In the genomic region with DNA sequence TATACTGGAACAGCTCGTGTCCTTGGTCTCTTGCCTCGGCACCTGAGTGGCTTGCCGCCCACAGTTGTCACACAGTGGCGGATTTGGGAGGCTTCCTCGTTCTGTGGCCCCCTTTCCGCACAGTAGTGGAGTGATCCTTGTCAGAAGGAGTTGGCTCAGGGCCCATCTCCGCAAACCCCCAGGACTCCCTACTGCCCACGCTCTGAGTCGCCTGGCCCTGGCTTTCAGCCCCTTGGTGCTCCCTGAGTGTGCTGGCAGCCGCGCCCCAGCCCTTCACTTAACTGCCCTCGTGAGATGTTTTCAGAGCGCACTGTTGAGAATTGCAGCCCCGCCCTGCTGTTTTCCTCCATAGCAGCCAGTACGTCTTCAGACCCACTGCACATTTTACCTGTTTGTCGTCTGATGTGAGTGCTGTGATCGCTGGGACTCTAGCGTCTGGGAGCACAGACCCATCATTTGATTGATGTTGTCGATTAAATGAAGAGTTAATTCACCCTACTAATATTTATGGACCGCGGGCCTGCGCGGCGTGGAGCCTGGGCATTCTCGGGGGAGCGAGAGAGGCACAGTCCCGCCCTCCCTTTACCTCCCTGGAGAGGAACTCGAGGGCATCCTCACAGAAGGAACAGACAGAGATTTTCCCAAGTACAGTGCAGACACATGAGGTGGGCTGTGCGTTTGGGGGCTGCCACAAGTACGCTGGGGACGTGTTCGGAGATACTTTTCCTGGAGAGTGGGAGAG, we compare ENCODE assay signal across 20 cellular contexts.
"Had no signal": no experiment of that assay in that cellular context is flagged by ENCODE, and none has a peak within 500 bp of the region (broad histone marks: within the 10 kb centered on the region; RNA-seq: fewer than 3 reads in every experiment).

No MANE protein-coding gene starts in this region.

- H3K4me3 Mint-ChIP-seq: activated CD4-positive, alpha-beta memory T cell treated with anti-CD3 and anti-CD28 coated beads, Interleukin-2, amount 10 ng/mL, durations not matched to agents 7 days and 5 days; activated T-cell treated with anti-CD3 and anti-CD28 coated beads, Interleukin-2, amount 50 U/mL, for 72 hours; brain; T-helper 1 cell treated with Interleukin-12 subunit alpha and Interleukin-12 subunit beta and Interleukin-4 antibody, amounts not matched to agents 30 μg/mL and 1 μg/mL, for 36 hours had no signal

- H3K9me3 ChIP-seq: sigmoid colon, stomach, suprapubic skin, transverse colon, vagina had no signal

- H3K4me1 ChIP-seq: stomach, suprapubic skin, transverse colon, vagina had no signal

- H3K9me3 Mint-ChIP-seq: activated CD4-positive, alpha-beta memory T cell treated with anti-CD3 and anti-CD28 coated beads, Interleukin-2, amount 10 ng/mL, durations not matched to agents 7 days and 5 days; activated T-cell treated with anti-CD3 and anti-CD28 coated beads, Interleukin-2, amount 50 U/mL, for 72 hours; brain; naive B cell; T-helper 1 cell treated with Interleukin-12 subunit alpha and Interleukin-12 subunit beta and Interleukin-4 antibody, amounts not matched to agents 30 μg/mL and 1 μg/mL, for 36 hours had no signal

- H3K4me1 Mint-ChIP-seq: activated CD4-positive, alpha-beta memory T cell treated with anti-CD3 and anti-CD28 coated beads, Interleukin-2, amount 10 ng/mL, durations not matched to agents 7 days and 5 days; brain had no signal

- H3K27me3 ChIP-seq: sigmoid colon, stomach, suprapubic skin, transverse colon, vagina had no signal

- H3K27ac Mint-ChIP-seq: activated CD4-positive, alpha-beta memory T cell treated with anti-CD3 and anti-CD28 coated beads, Interleukin-2, amount 10 ng/mL, durations not matched to agents 7 days and 5 days; activated T-cell treated with anti-CD3 and anti-CD28 coated beads, Interleukin-2, amount 50 U/mL, for 72 hours; progenitor cell of endocrine pancreas; T-helper 1 cell treated with Interleukin-12 subunit alpha and Interleukin-12 subunit beta and Interleukin-4 antibody, amounts not matched to agents 30 μg/mL and 1 μg/mL, for 36 hours had no signal

- H3K27me3 Mint-ChIP-seq: activated CD4-positive, alpha-beta memory T cell treated with anti-CD3 and anti-CD28 coated beads, Interleukin-2, amount 10 ng/mL, durations not matched to agents 7 days and 5 days; brain; naive B cell; progenitor cell of endocrine pancreas had no signal

- DNase-seq: activated CD4-positive, alpha-beta memory T cell treated with anti-CD3 and anti-CD28 coated beads, Interleukin-2, amount 10 ng/mL, durations not matched to agents 7 days and 5 days; activated CD4-positive, alpha-beta T cell treated with anti-CD3 and anti-CD28 coated beads for 48 hours; activated CD4-positive, CD25-positive, alpha-beta regulatory T cell; activated effector memory CD4-positive, alpha-beta T cell treated with Interleukin-2 at 50 U/mL for 16 hours; activated naive CD4-positive, alpha-beta T cell treated with anti-CD3 and anti-CD28 coated beads, Interleukin-2, amount 50 U/mL, for 16 hours; activated T-cell treated with anti-CD3 and anti-CD28 coated beads, Interleukin-2, amount 50 U/mL, for 72 hours; naive B cell; retina; sigmoid colon; stimulated activated CD4-positive, alpha-beta T cell treated with anti-CD3 and anti-CD28 coated beads, Interleukin-4, amount 100 ng/mL, for 24 hours; stomach; T1000; transverse colon had no signal

- H3K27ac ChIP-seq: sigmoid colon, stomach, suprapubic skin, transverse colon, vagina had no signal

- ATAC-seq: activated T-cell treated with anti-CD3 and anti-CD28 coated beads, Interleukin-2, amount 50 U/mL, for 72 hours; left lobe of liver had no signal

- H3K4me3 ChIP-seq: lung, sigmoid colon, stomach, suprapubic skin, transverse colon, vagina had no signal
